Comparison of ENCODE assay signal across 8 cellular contexts in genomic region chr15:92807971-92808571, GRCh38.
DNase-seq lines count a peak whose midpoint lies in the region; ATAC-seq lines count a peak whose summit lies in the region.

No MANE protein-coding gene starts in this region.

- H3K4me1 Mint-ChIP-seq in activated naive CD8-positive, alpha-beta T cell treated with anti-CD3 and anti-CD28 coated beads for 36 hours, result peaks cover 41% of the 10 kb centered on the region

- DNase-seq in G401 (ENCODE audit: low spot score) (peak; percentile 53), NCI-H2227 (lab: John Stamatoyannopoulos, UW; ENCODE audit: unreplicated experiment) (peak; percentile 41), superior temporal gyrus (ENCODE audit: extremely low spot score) (peak; percentile 71), iPS-NIHi7 (ENCODE audit: extremely low spot score) (no peak)
- peak; percentile 14 for DNase-seq in activated naive CD8-positive, alpha-beta T cell treated with anti-CD3 and anti-CD28 coated beads for 36 hours

- H3K4me3 Mint-ChIP-seq in activated naive CD8-positive, alpha-beta T cell treated with anti-CD3 and anti-CD28 coated beads for 36 hours, result peak overlapping the region; percentile 92

- ATAC-seq in GM19452 (IDR thresholded peaks at IDR 0.05; ENCODE audit: unreplicated experiment), result no peak
- ATAC-seq in HG02678 (IDR thresholded peaks at IDR 0.05; ENCODE audit: unreplicated experiment), result no peak

- in situ Hi-C loops in G401 (cut with HindIII; ENCODE audit: low sequenced_read_pairs), result no loop called here

- H3K27me3 Mint-ChIP-seq in activated naive CD8-positive, alpha-beta T cell treated with anti-CD3 and anti-CD28 coated beads for 36 hours, result no peaks in the 10 kb centered on the region

- H3K27ac Mint-ChIP-seq in activated naive CD8-positive, alpha-beta T cell treated with anti-CD3 and anti-CD28 coated beads for 36 hours, result peak overlapping the region; percentile 96

- peaks cover 1% of the 10 kb centered on the region for H3K9me3 Mint-ChIP-seq in activated naive CD8-positive, alpha-beta T cell treated with anti-CD3 and anti-CD28 coated beads for 36 hours

- peaks cover 1% of the 10 kb centered on the region for H3K36me3 Mint-ChIP-seq in activated naive CD8-positive, alpha-beta T cell treated with anti-CD3 and anti-CD28 coated beads for 36 hours

- no peaks in the 10 kb centered on the region for H3K27me3 ChIP-seq in layer of hippocampus (ENCODE audit: control insufficient read depth, insufficient read depth, low read length)

- peak overlapping the region; percentile 100 for H3K27ac ChIP-seq in layer of hippocampus (ENCODE audit: low read depth, low read length)
